ENCODE assay signal across 1 cellular context in genomic region chr15:41116116-41116871, GRCh38.
TF ChIP-seq lines count a peak whose summit lies in the region.

TSS of gene INO80 (minus strand) at chr15:41116280. CDS start at chr15:41096310, 19,970 bp downstream.

TF ChIP-seq in HepG2, 621 proteins besides CTCF, POLR2A, EP300 and RAD21 (continued from another document and continues in another):
- TF ChIP-seq ZNF704 (CRISPR knock-in tag; IDR thresholded peaks at IDR 0.05; ENCODE audit: borderline replicate concordance) (no peak; the same call in 1 of the 2 replicates), ZNF138 (CRISPR knock-in tag; IDR thresholded peaks at IDR 0.05; ENCODE audit: low read depth) (no peak), ZNF784 (CRISPR knock-in tag; IDR thresholded peaks at IDR 0.05; ENCODE audit: borderline replicate concordance) (peak; percentile 77; the same call in 1 of the 2 replicates), ZNF256 (CRISPR knock-in tag; conservative IDR thresholded peaks at IDR 0.05) (no peak), MLXIP (CRISPR knock-in tag; IDR thresholded peaks at IDR 0.05; ENCODE audit: borderline replicate concordance) (no peak), ZBTB33 (CRISPR knock-in tag; IDR thresholded peaks at IDR 0.05) (no peak), GTF2F1 (IDR thresholded peaks at IDR 0.05; ENCODE audit: low read length) (no peak), JARID2 (CRISPR knock-in tag; IDR thresholded peaks at IDR 0.05; ENCODE audit: insufficient replicate concordance) (no peak), NFIB (CRISPR knock-in tag; IDR thresholded peaks at IDR 0.05; ENCODE audit: borderline replicate concordance) (no peak), CREB1 (IDR thresholded peaks at IDR 0.05) (peak; percentile 58), CREB1 (CRISPR knock-in tag; IDR thresholded peaks at IDR 0.05) (peak; percentile 94), DPF2 (CRISPR knock-in tag; IDR thresholded peaks at IDR 0.05; ENCODE audit: borderline replicate concordance, low read depth) (no peak), ZNF484 (CRISPR knock-in tag; IDR thresholded peaks at IDR 0.05; ENCODE audit: borderline replicate concordance, low read depth) (no peak), FOXO4 (CRISPR knock-in tag; conservative IDR thresholded peaks at IDR 0.05) (no peak), ATRX (CRISPR knock-in tag; IDR thresholded peaks at IDR 0.05; ENCODE audit: borderline replicate concordance) (no peak), ZHX1 (CRISPR knock-in tag; IDR thresholded peaks at IDR 0.05; ENCODE audit: low read depth) (no peak), FIP1L1 (IDR thresholded peaks at IDR 0.05; ENCODE audit: borderline replicate concordance, insufficient read depth, low read depth, low read length) (no peak), THYN1 (CRISPR knock-in tag; IDR thresholded peaks at IDR 0.05; ENCODE audit: borderline replicate concordance, low read depth) (no peak), ZBED4 (CRISPR knock-in tag; IDR thresholded peaks at IDR 0.05; ENCODE audit: borderline replicate concordance) (no peak; the same call in 1 of the 2 replicates), BCLAF1 (IDR thresholded peaks at IDR 0.05) (no peak), ATF4 (CRISPR knock-in tag; IDR thresholded peaks at IDR 0.05) (peak in 1 of 2 experiments; percentile 45; a peak in 1 of 4 replicates), ZNF569 (CRISPR knock-in tag; IDR thresholded peaks at IDR 0.05; ENCODE audit: borderline replicate concordance) (no peak), MXD4 (CRISPR knock-in tag; IDR thresholded peaks at IDR 0.05) (peak; percentile 80; the same call in 1 of the 2 replicates), ZNF563 (CRISPR knock-in tag; IDR thresholded peaks at IDR 0.05) (peak; percentile 87), ZMAT3 (CRISPR knock-in tag; conservative IDR thresholded peaks at IDR 0.05) (no peak), ZNF850 (CRISPR knock-in tag; conservative IDR thresholded peaks at IDR 0.05) (no peak), ZFP41 (CRISPR knock-in tag; IDR thresholded peaks at IDR 0.05; ENCODE audit: borderline replicate concordance) (no peak), SNAPC4 (CRISPR knock-in tag; IDR thresholded peaks at IDR 0.05) (peak; percentile 27; the same call in 1 of the 2 replicates)
